In genomic region chr19:33469171-33470039, GRCh38 we compare ENCODE assay signal across 25 cellular contexts. TPM values are rescaled to one million over a fixed set of nuclear protein-coding genes. Genes with fewer than 3 reads are reported as not detected.
DNase-seq lines count a peak whose midpoint lies in the region; TF ChIP-seq lines count a peak whose summit lies in the region.
"Had no signal": no experiment of that assay in that cellular context is flagged by ENCODE, and none has a peak within 500 bp of the region (broad histone marks: within the 10 kb centered on the region; RNA-seq: fewer than 3 reads in every experiment).

No MANE protein-coding gene starts in this region.

- DNase-seq in activated CD4-positive, CD25-positive, alpha-beta regulatory T cell treated with anti-CD3 and anti-CD28 coated beads, Interleukin-2, amount 50 U/mL, for 72 hours: peak; percentile 17
- no peak for DNase-seq in activated CD4-positive, CD25-positive, alpha-beta regulatory T cell (lab: John Stamatoyannopoulos, UW)
- DNase-seq in glutamatergic neuron (peak; percentile 11), occipital lobe (lab: John Stamatoyannopoulos, UW) (peak; percentile 59), GM03348 (ENCODE audit: low spot score) (no peak), dermis blood vessel endothelial cell (no peak), hippocampal formation (lab: John Stamatoyannopoulos, UW) (no peak)
- DNase-seq: 8988T; activated CD4-positive, alpha-beta T cell treated with anti-CD3 and anti-CD28 coated beads for 36 hours; activated naive CD4-positive, alpha-beta T cell treated with anti-CD3 and anti-CD28 coated beads, Interleukin-2, amount 50 U/mL, for 16 hours; AML-193; CD4-positive, alpha-beta memory T cell; left ventricle myocardium superior; midbrain; natural killer cell; NCI-H1417 treated with DMSO at 0.1 percent for 48 hours; NCI-H2081; sigmoid colon; SK-N-SH; stimulated activated CD4-positive, alpha-beta T cell treated with anti-CD3 and anti-CD28 coated beads, Interleukin-4, amount 100 ng/mL, for 4 hours had no signal

- peaks cover 22% of the 10 kb centered on the region for H3K9me3 Mint-ChIP-seq in glutamatergic neuron (ENCODE audit: unreplicated experiment)
- H3K9me3 Mint-ChIP-seq: CD4-positive, alpha-beta memory T cell; natural killer cell; stimulated activated memory B cell treated with anti-CD40 and anti-IgM and Interleukin-4, amounts not matched to agents 10 μg/mL and 1 μg/mL and 100 μg/mL, for 72 hours; T-helper 1 cell treated with Interleukin-12 subunit alpha and Interleukin-12 subunit beta and Interleukin-4 antibody, amounts not matched to agents 30 μg/mL and 1 μg/mL, for 36 hours had no signal

- no peaks in the 10 kb centered on the region for H3K9me3 ChIP-seq in HEK293 (ENCODE audit: control insufficient read depth, insufficient read depth, low read depth, low read length)
- H3K9me3 ChIP-seq: gastroesophageal sphincter, sigmoid colon, SK-N-SH had no signal

- H3K4me1 ChIP-seq in HEK293 (ENCODE audit: control insufficient read depth, insufficient read depth, low read length): peaks cover 7% of the 10 kb centered on the region; the same call in 1 of the 2 replicates

- no peaks in the 10 kb centered on the region for H3K36me3 Mint-ChIP-seq in glutamatergic neuron (ENCODE audit: unreplicated experiment)
- H3K36me3 Mint-ChIP-seq: natural killer cell had no signal

- peak overlapping the region; percentile 68 for H3K4me3 Mint-ChIP-seq in glutamatergic neuron (ENCODE audit: unreplicated experiment)
- H3K4me3 Mint-ChIP-seq: activated CD4-positive, alpha-beta T cell treated with anti-CD3 and anti-CD28 coated beads for 36 hours; CD4-positive, alpha-beta memory T cell; natural killer cell; stimulated activated memory B cell treated with anti-CD40 and anti-IgM and Interleukin-4, amounts not matched to agents 10 μg/mL and 1 μg/mL and 100 μg/mL, for 72 hours; T-helper 1 cell treated with Interleukin-12 subunit alpha and Interleukin-12 subunit beta and Interleukin-4 antibody, amounts not matched to agents 30 μg/mL and 1 μg/mL, for 36 hours had no signal

- POLR2A ChIA-PET in HEK293 (lab: Yijun Ruan, JAX): no interaction called here

- CTCF ChIA-PET in HEK293 (lab: Yijun Ruan, JAX): interaction anchor here (0.6 to 0.9 kb wide), 2 partner anchors 120 to 309 kb away, joined by 3 read pairs; no protein-coding TSS in a partner anchor

- no peak overlapping the region for H3K4me3 ChIP-seq in HEK293 (ENCODE audit: low read depth, low read length)
- H3K4me3 ChIP-seq: gastroesophageal sphincter, sigmoid colon had no signal

- H3K27ac Mint-ChIP-seq in glutamatergic neuron (ENCODE audit: unreplicated experiment): no peak overlapping the region
- H3K27ac Mint-ChIP-seq: activated CD4-positive, alpha-beta T cell treated with anti-CD3 and anti-CD28 coated beads for 36 hours; stimulated activated memory B cell treated with anti-CD40 and anti-IgM and Interleukin-4, amounts not matched to agents 10 μg/mL and 1 μg/mL and 100 μg/mL, for 72 hours; T-helper 1 cell treated with Interleukin-12 subunit alpha and Interleukin-12 subunit beta and Interleukin-4 antibody, amounts not matched to agents 30 μg/mL and 1 μg/mL, for 36 hours had no signal

- peaks cover 0 to under 1% of the 10 kb centered on the region in 2 experiments; a peak in 1 of 3 replicates for H3K36me3 ChIP-seq in HEK293 (ENCODE audit: control insufficient read depth in 2 of 2, insufficient read depth in 1 of 2, low read length in 2 of 2)

- TF ChIP-seq CTCF in HEK293 (tag by site-specific recombination; IDR thresholded peaks at IDR 0.05) (no peak), glutamatergic neuron (IDR thresholded peaks at IDR 0.05; ENCODE audit: partially characterized antibody, unreplicated experiment) (no peak)

- peaks cover 35% of the 10 kb centered on the region for H3K4me1 Mint-ChIP-seq in glutamatergic neuron (ENCODE audit: low read depth, unreplicated experiment)
- H3K4me1 Mint-ChIP-seq: activated CD4-positive, alpha-beta T cell treated with anti-CD3 and anti-CD28 coated beads for 36 hours; stimulated activated memory B cell treated with anti-CD40 and anti-IgM and Interleukin-4, amounts not matched to agents 10 μg/mL and 1 μg/mL and 100 μg/mL, for 72 hours had no signal

- H3K27ac ChIP-seq in HEK293 (ENCODE audit: extremely low read depth, low read depth, low read length): no peak overlapping the region
- H3K27ac ChIP-seq: gastroesophageal sphincter, KMS-11, sigmoid colon had no signal

- peaks cover 17% of the 10 kb centered on the region for H3K27me3 Mint-ChIP-seq in glutamatergic neuron (ENCODE audit: unreplicated experiment)
- H3K27me3 Mint-ChIP-seq: activated CD4-positive, alpha-beta T cell treated with anti-CD3 and anti-CD28 coated beads for 36 hours; CD4-positive, alpha-beta memory T cell; stimulated activated memory B cell treated with anti-CD40 and anti-IgM and Interleukin-4, amounts not matched to agents 10 μg/mL and 1 μg/mL and 100 μg/mL, for 72 hours had no signal

TF ChIP-seq in HEK293, 187 proteins besides CTCF, POLR2A, EP300 and RAD21:
- no peak for TF ChIP-seq ZNF785 (tag by site-specific recombination; IDR thresholded peaks at IDR 0.05)
- TF ChIP-seq ZNF555 (tag by site-specific recombination; conservative IDR thresholded peaks at IDR 0.05): no peak
- 0 out of 2 replicates have a peak, but pooled peaks have one; percentile 20 for TF ChIP-seq WT1 (tag by site-specific recombination; IDR thresholded peaks at IDR 0.05)
- TF ChIP-seq EGR2 (tag by site-specific recombination; IDR thresholded peaks at IDR 0.05; ENCODE audit: low read depth): 0 out of 2 replicates have a peak, but pooled peaks have one; percentile 51
- 0 out of 2 replicates have a peak, but pooled peaks have one; percentile 39 for TF ChIP-seq ZNF155 (tag by site-specific recombination; IDR thresholded peaks at IDR 0.05)
- 0 out of 2 replicates have a peak, but pooled peaks have one; percentile 25 for TF ChIP-seq ZNF621 (tag by site-specific recombination; IDR thresholded peaks at IDR 0.05)
- peak; percentile 20; the same call in 1 of the 2 replicates for TF ChIP-seq ZFHX2 (tag by site-specific recombination; conservative IDR thresholded peaks at IDR 0.05)
- no peak for TF ChIP-seq TRIM28 (IDR thresholded peaks at IDR 0.05; ENCODE audit: borderline replicate concordance, low read length)
- peak; percentile 75 for TF ChIP-seq SCRT2 (tag by site-specific recombination; IDR thresholded peaks at IDR 0.05)
- TF ChIP-seq GLIS2 (tag by site-specific recombination; IDR thresholded peaks at IDR 0.05): 0 out of 2 replicates have a peak, but pooled peaks have one; percentile 27
- 0 out of 2 replicates have a peak, but pooled peaks have one; percentile 18 for TF ChIP-seq ZIC2 (tag by site-specific recombination; IDR thresholded peaks at IDR 0.05)
- TF ChIP-seq ZSCAN16 (tag by site-specific recombination; IDR thresholded peaks at IDR 0.05): no peak
- TF ChIP-seq ZNF473 (tag by site-specific recombination; IDR thresholded peaks at IDR 0.05): 0 out of 2 replicates have a peak, but pooled peaks have one; percentile 35

RNA-seq across cellular contexts. Expression of gene PEPD, which starts 52.2 kb away (rescaled TPM):
- total RNA-seq in glutamatergic neuron (ENCODE audit: unreplicated experiment) (93.3 TPM), occipital lobe (21.5 TPM), dermis blood vessel endothelial cell (70.5 and 78.8 TPM in 2 replicates)

Comparison
In these comparisons a context has a peak if more than half of its experiments do, and no peak if none do; other contexts are left out.
1. DNase-seq: peak in activated CD4-positive, CD25-positive, alpha-beta regulatory T cell treated with anti-CD3 and anti-CD28 coated beads, Interleukin-2, amount 50 U/mL, for 72 hours (single experiment), glutamatergic neuron (single experiment) and occipital lobe (single experiment); none in activated CD4-positive, CD25-positive, alpha-beta regulatory T cell (0 of 4), GM03348 (single experiment), dermis blood vessel endothelial cell (single experiment) and hippocampal formation (0 of 2).